ENCODE assay signal across 1 cellular context in genomic region chr11:122344281-122344680, GRCh38.
TF ChIP-seq lines count a peak whose summit lies in the region.

No MANE protein-coding gene starts in this region.

TF ChIP-seq in HepG2, 621 proteins besides CTCF, POLR2A, EP300 and RAD21 (continued from another document):
- TF ChIP-seq PRDM4 (CRISPR knock-in tag; IDR thresholded peaks at IDR 0.05; ENCODE audit: borderline replicate concordance) (no peak), PREB (CRISPR knock-in tag; IDR thresholded peaks at IDR 0.05) (no peak), TCF12 (IDR thresholded peaks at IDR 0.05) (no peak), TCF12 (CRISPR knock-in tag; IDR thresholded peaks at IDR 0.05) (no peak), ZFP62 (CRISPR knock-in tag; IDR thresholded peaks at IDR 0.05) (no peak), ZNF564 (CRISPR knock-in tag; IDR thresholded peaks at IDR 0.05) (no peak), SMYD3 (CRISPR knock-in tag; IDR thresholded peaks at IDR 0.05) (no peak), NBN (conservative IDR thresholded peaks at IDR 0.05) (no peak), NR2F6 (IDR thresholded peaks at IDR 0.05) (no peak), NR2F6 (CRISPR knock-in tag; IDR thresholded peaks at IDR 0.05) (no peak)
